Comparison of ENCODE assay signal across 13 cellular contexts in the genomic region with DNA sequence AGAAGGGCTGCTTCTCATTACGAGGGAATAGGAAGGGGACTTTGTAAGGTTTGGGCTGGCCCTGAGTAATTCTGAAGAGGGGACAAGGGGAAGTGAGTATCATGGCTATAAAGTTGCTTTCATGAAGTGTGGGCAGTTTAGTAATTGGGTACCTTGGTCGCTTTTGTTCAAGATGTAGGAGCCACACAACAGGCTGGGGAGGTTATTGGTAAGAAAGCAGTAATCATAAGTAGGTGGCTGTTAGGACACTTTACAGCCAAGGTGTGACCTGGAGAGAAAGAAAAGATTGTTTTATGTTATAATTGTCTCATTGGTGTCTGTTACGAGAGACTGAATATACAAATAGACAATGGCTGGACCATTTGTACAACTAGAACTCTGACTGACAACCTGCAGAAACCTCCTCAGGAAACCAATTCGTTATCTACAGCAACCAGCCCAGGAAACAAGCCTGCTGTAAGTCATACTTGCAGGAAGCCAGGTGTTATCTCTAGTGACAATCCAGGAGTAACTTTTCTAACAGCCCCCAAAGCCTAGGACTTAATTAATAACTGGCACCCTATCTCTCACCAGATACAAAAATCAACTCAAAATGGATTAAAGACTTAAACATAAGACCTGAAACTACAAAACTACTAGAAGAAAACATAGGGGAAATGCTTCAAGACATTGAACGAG. TPM values are rescaled to one million over a fixed set of nuclear protein-coding genes. Genes with fewer than 3 reads are reported as not detected.
A peak's percentile ranks its signal among the peaks of the same experiment; 100 is the strongest.
DNase-seq lines count a peak whose midpoint lies in the region; ATAC-seq and TF ChIP-seq lines count a peak whose summit lies in the region.
"Had no signal": no experiment of that assay in that cellular context is flagged by ENCODE, and none has a peak within 500 bp of the region (broad histone marks: within the 10 kb centered on the region; RNA-seq: fewer than 3 reads in every experiment).

No MANE protein-coding gene starts in this region.

- peaks cover 38% of the 10 kb centered on the region for H3K4me1 Mint-ChIP-seq in activated CD8-positive, alpha-beta memory T cell treated with anti-CD3 and anti-CD28 coated beads, Interleukin-2, amount 10 ng/mL, durations not matched to agents 7 days and 5 days
- peaks cover 41% of the 10 kb centered on the region for H3K4me1 Mint-ChIP-seq in activated T-helper 1 cell treated with anti-CD3 and anti-CD28 coated beads, Interleukin-12 subunit alpha, Interleukin-12 subunit beta, Interleukin-2, Interleukin-4 antibody, amounts not matched to agents 30 ng/mL and 10 ng/mL and 1 ng/mL, durations not matched to agents 14 hours and 24 hours and 36 hours (ENCODE audit: low read depth)
- H3K4me1 Mint-ChIP-seq in endodermal cell: peaks cover 15% of the 10 kb centered on the region

- peaks cover 50% of the 10 kb centered on the region for H3F3A ChIP-seq in MM.1S (ENCODE audit: insufficient read depth, low read length)

- H3K9ac ChIP-seq in MM.1S (ENCODE audit: low read length): peak overlapping the region; percentile 55
- no peak overlapping the region for H3K9ac ChIP-seq in endodermal cell (ENCODE audit: extremely low read depth, low read length, poor library complexity, severe bottlenecking)

- H3K36me3 Mint-ChIP-seq in activated CD8-positive, alpha-beta memory T cell treated with anti-CD3 and anti-CD28 coated beads, Interleukin-2, amount 10 ng/mL, durations not matched to agents 7 days and 5 days: no peaks in the 10 kb centered on the region
- peaks cover 4% of the 10 kb centered on the region for H3K36me3 Mint-ChIP-seq in activated T-helper 1 cell treated with anti-CD3 and anti-CD28 coated beads, Interleukin-12 subunit alpha, Interleukin-12 subunit beta, Interleukin-2, Interleukin-4 antibody, amounts not matched to agents 30 ng/mL and 10 ng/mL and 1 ng/mL, durations not matched to agents 14 hours and 24 hours and 36 hours (ENCODE audit: low read depth)
- H3K36me3 Mint-ChIP-seq in endodermal cell (ENCODE audit: low read depth): peaks cover 5% of the 10 kb centered on the region

- H3K27me3 Mint-ChIP-seq in activated CD8-positive, alpha-beta memory T cell treated with anti-CD3 and anti-CD28 coated beads, Interleukin-2, amount 10 ng/mL, durations not matched to agents 7 days and 5 days: no peaks in the 10 kb centered on the region
- H3K27me3 Mint-ChIP-seq in activated T-helper 1 cell treated with anti-CD3 and anti-CD28 coated beads, Interleukin-12 subunit alpha, Interleukin-12 subunit beta, Interleukin-2, Interleukin-4 antibody, amounts not matched to agents 30 ng/mL and 10 ng/mL and 1 ng/mL, durations not matched to agents 14 hours and 24 hours and 36 hours (ENCODE audit: insufficient read depth): no peaks in the 10 kb centered on the region
- no peaks in the 10 kb centered on the region for H3K27me3 Mint-ChIP-seq in endodermal cell (ENCODE audit: insufficient read depth)

- H3K36me3 ChIP-seq in MM.1S (replicated peaks; ENCODE audit: insufficient read depth, low read length): no peaks in the 10 kb centered on the region
- no peaks in the 10 kb centered on the region for H3K36me3 ChIP-seq in spleen
- H3K36me3 ChIP-seq in endodermal cell (ENCODE audit: control insufficient read depth, insufficient read depth, low read length): no peaks in the 10 kb centered on the region
- H3K36me3 ChIP-seq: left ventricle myocardium inferior had no signal

- H3K4me2 ChIP-seq in MM.1S (ENCODE audit: low read depth, low read length): peak overlapping the region; percentile 67

- H3K4me1 ChIP-seq in MM.1S (ENCODE audit: low read length): peaks cover 40% of the 10 kb centered on the region
- H3K4me1 ChIP-seq in spleen: peaks cover 0 to 41% (median 26%) of the 10 kb centered on the region in 6 donors
- no peaks in the 10 kb centered on the region for H3K4me1 ChIP-seq in endodermal cell (ENCODE audit: control insufficient read depth, insufficient read depth, low read length)

- H3K9me3 ChIP-seq in MM.1S (replicated peaks; ENCODE audit: insufficient read depth, low read length) (no peaks in the 10 kb centered on the region), spleen (no peaks in the 10 kb centered on the region), endodermal cell (ENCODE audit: control insufficient read depth, low read length) (no peaks in the 10 kb centered on the region)
- H3K9me3 ChIP-seq: left ventricle myocardium inferior had no signal

- H3K27ac ChIP-seq in MM.1S (ENCODE audit: low read length) (peak overlapping the region; percentile 94), spleen (peak overlapping the region in 6 of 8 donors; percentile 13 to 67 (median 26)), endodermal cell (ENCODE audit: low read depth, low read length) (no peak overlapping the region)
- H3K27ac ChIP-seq: left ventricle myocardium inferior had no signal

- peak overlapping the region; percentile 30; the same call in 1 of the 2 replicates for H3K4me3 ChIP-seq in MM.1S (ENCODE audit: low read length)
- no peak overlapping the region for H3K4me3 ChIP-seq in spleen
- no peak overlapping the region for H3K4me3 ChIP-seq in endodermal cell (ENCODE audit: low read length)
- H3K4me3 ChIP-seq: left ventricle myocardium inferior had no signal

- no peak for ATAC-seq in activated CD8-positive, alpha-beta memory T cell treated with anti-CD3 and anti-CD28 coated beads, Interleukin-2, amount 10 ng/mL, durations not matched to agents 7 days and 5 days

- H3K27me3 ChIP-seq in MM.1S (replicated peaks; ENCODE audit: insufficient read depth, low read length): no peaks in the 10 kb centered on the region
- H3K27me3 ChIP-seq in spleen (replicated peaks in 1 of 7): no peaks in the 10 kb centered on the region
- H3K27me3 ChIP-seq in endodermal cell (ENCODE audit: control insufficient read depth, insufficient read depth, low read length, poor library complexity, severe bottlenecking): no peaks in the 10 kb centered on the region

- no peak for TF ChIP-seq CTCF in MM.1S (IDR thresholded peaks at IDR 0.05; ENCODE audit: low read length)
- TF ChIP-seq CTCF in spleen (IDR thresholded peaks at IDR 0.05 in 8 of 11, conservative IDR thresholded peaks at IDR 0.05 in 3 of 11): no peak
- TF ChIP-seq CTCF in endodermal cell (conservative IDR thresholded peaks at IDR 0.05): no peak

- DNase-seq in activated CD8-positive, alpha-beta memory T cell treated with anti-CD3 and anti-CD28 coated beads, Interleukin-2, amount 10 ng/mL, durations not matched to agents 7 days and 5 days: no peak
- DNase-seq in activated CD8-positive, alpha-beta memory T cell treated with anti-CD3 and anti-CD28 coated beads, Interleukin-2, amount 50 U/mL, for 48 hours: no peak
- DNase-seq in MM.1S (peak; percentile 84), spleen (no peak), endodermal cell (no peak), NCI-H1105 (lab: John Stamatoyannopoulos, UW) (no peak)
- no peak for DNase-seq in activated T-helper 1 cell treated with anti-CD3 and anti-CD28 coated beads, Interleukin-12 subunit alpha, Interleukin-12 subunit beta, Interleukin-2, Interleukin-4 antibody, amounts not matched to agents 30 ng/mL and 10 ng/mL and 1 ng/mL, durations not matched to agents 14 hours and 24 hours and 36 hours (ENCODE audit: low spot score)
- no peak for DNase-seq in stimulated activated CD4-positive, alpha-beta T cell treated with anti-CD3 and anti-CD28 coated beads, Interleukin-12 subunit alpha, Interleukin-12 subunit beta, amount 100 ng/mL, for 4 hours
- DNase-seq: DND-41, IMR-90, left ventricle myocardium inferior, NCI-H2171 treated with DMSO at 0.1 percent for 48 hours had no signal

- H2AFZ ChIP-seq in MM.1S (ENCODE audit: low read length): peak overlapping the region; percentile 58

- intact Hi-C loops in activated T-helper 1 cell treated with anti-CD3 and anti-CD28 coated beads, Interleukin-12 subunit alpha, Interleukin-12 subunit beta, Interleukin-2, Interleukin-4 antibody, amounts not matched to agents 30 ng/mL and 10 ng/mL and 1 ng/mL, durations not matched to agents 14 hours and 24 hours and 36 hours (cut with micrococcal nuclease): loop anchor here (1.0 kb wide), 1 partner anchor 9 kb away; no protein-coding TSS in a partner anchor
- intact Hi-C loops in spleen (cut with DNase I; ENCODE audit: low total_unique reads): no loop called here

- H4K20me1 ChIP-seq in MM.1S (ENCODE audit: insufficient read depth, low read length): no peaks in the 10 kb centered on the region

- peak overlapping the region; percentile 11 for H3K4me3 Mint-ChIP-seq in activated CD8-positive, alpha-beta memory T cell treated with anti-CD3 and anti-CD28 coated beads, Interleukin-2, amount 10 ng/mL, durations not matched to agents 7 days and 5 days
- H3K4me3 Mint-ChIP-seq in activated T-helper 1 cell treated with anti-CD3 and anti-CD28 coated beads, Interleukin-12 subunit alpha, Interleukin-12 subunit beta, Interleukin-2, Interleukin-4 antibody, amounts not matched to agents 30 ng/mL and 10 ng/mL and 1 ng/mL, durations not matched to agents 14 hours and 24 hours and 36 hours: peak overlapping the region; percentile 27
- H3K4me3 Mint-ChIP-seq in endodermal cell: no peak overlapping the region

- CTCF ChIA-PET in activated CD8-positive, alpha-beta memory T cell treated with anti-CD3 and anti-CD28 coated beads, Interleukin-2, amount 10 ng/mL, durations not matched to agents 7 days and 5 days (lab: Charles Lee): interaction anchor here (1.1 to 4.9 kb wide), 2 partner anchors 13 to 17 kb away, joined by 3 to 27 read pairs; no protein-coding TSS in a partner anchor

- H3K9me3 Mint-ChIP-seq in activated CD8-positive, alpha-beta memory T cell treated with anti-CD3 and anti-CD28 coated beads, Interleukin-2, amount 10 ng/mL, durations not matched to agents 7 days and 5 days (ENCODE audit: low read depth): no peaks in the 10 kb centered on the region
- no peaks in the 10 kb centered on the region for H3K9me3 Mint-ChIP-seq in activated T-helper 1 cell treated with anti-CD3 and anti-CD28 coated beads, Interleukin-12 subunit alpha, Interleukin-12 subunit beta, Interleukin-2, Interleukin-4 antibody, amounts not matched to agents 30 ng/mL and 10 ng/mL and 1 ng/mL, durations not matched to agents 14 hours and 24 hours and 36 hours
- H3K9me3 Mint-ChIP-seq in endodermal cell: peaks cover 3% of the 10 kb centered on the region

- H3K9me2 ChIP-seq in MM.1S (replicated peaks; ENCODE audit: insufficient read depth, low read length): no peaks in the 10 kb centered on the region

- H3K27ac Mint-ChIP-seq in activated CD8-positive, alpha-beta memory T cell treated with anti-CD3 and anti-CD28 coated beads, Interleukin-2, amount 10 ng/mL, durations not matched to agents 7 days and 5 days: peak overlapping the region; percentile 69
- H3K27ac Mint-ChIP-seq in activated T-helper 1 cell treated with anti-CD3 and anti-CD28 coated beads, Interleukin-12 subunit alpha, Interleukin-12 subunit beta, Interleukin-2, Interleukin-4 antibody, amounts not matched to agents 30 ng/mL and 10 ng/mL and 1 ng/mL, durations not matched to agents 14 hours and 24 hours and 36 hours: peak overlapping the region; percentile 46
- no peak overlapping the region for H3K27ac Mint-ChIP-seq in endodermal cell

- H3K79me2 ChIP-seq in MM.1S (ENCODE audit: low read length): 0 out of 2 replicates have a peak, but pooled peaks cover 6% of the 10 kb centered on the region

- TF ChIP-seq POLR2A in spleen (IDR thresholded peaks at IDR 0.05): no peak

- WGBS in spleen, 5 donors: 40 to 48% (median 44%) methylated on average over 5 of the region's 5 CpGs
- 89 to 97% methylated on average over 3 to 5 of the region's 5 CpGs for WGBS in endodermal cell (ENCODE audit: insufficient coverage in 1 of 2, insufficient read length in 1 of 2), 2 experiments

RNA-seq across cellular contexts. Expression of a gene that starts 5.0 kb away (rescaled TPM):
- 100 to 1,000 TPM in 1 of 2 experiments, 10 to 100 TPM in 1; 87.5 to 113 TPM for total RNA-seq in activated CD8-positive, alpha-beta memory T cell treated with anti-CD3 and anti-CD28 coated beads, Interleukin-2, amount 10 ng/mL, durations not matched to agents 7 days and 5 days
- total RNA-seq in activated T-helper 1 cell treated with anti-CD3 and anti-CD28 coated beads, Interleukin-12 subunit alpha, Interleukin-12 subunit beta, Interleukin-2, Interleukin-4 antibody, amounts not matched to agents 30 ng/mL and 10 ng/mL and 1 ng/mL, durations not matched to agents 14 hours and 24 hours and 36 hours: 59.2 and 65.5 TPM in 2 replicates
- 10 to 100 TPM; 67.8 to 94.2 (median 80.9) TPM for total RNA-seq in spleen
- 100 to 1,000 TPM in 2 of 3 donors, 10 to 100 TPM in 1; 80.8 to 108 (median 107) TPM for polyA plus RNA-seq in spleen
- total RNA-seq in endodermal cell: 10 to 100 TPM; 37.4 to 38.1 TPM
- polyA plus RNA-seq in endodermal cell (2013, experiment 1 of 2): 36.7 TPM
- 40.5 TPM for polyA plus RNA-seq in endodermal cell (2013, experiment 2 of 2)

RNA-seq across cellular contexts. Expression of a gene that starts 16.2 kb away (rescaled TPM):
- 100 to 1,000 TPM; 502 to 567 TPM for total RNA-seq in activated CD8-positive, alpha-beta memory T cell treated with anti-CD3 and anti-CD28 coated beads, Interleukin-2, amount 10 ng/mL, durations not matched to agents 7 days and 5 days
- total RNA-seq in activated T-helper 1 cell treated with anti-CD3 and anti-CD28 coated beads, Interleukin-12 subunit alpha, Interleukin-12 subunit beta, Interleukin-2, Interleukin-4 antibody, amounts not matched to agents 30 ng/mL and 10 ng/mL and 1 ng/mL, durations not matched to agents 14 hours and 24 hours and 36 hours: 252 and 258 TPM in 2 replicates
- 10 to 100 TPM; 36.4 to 68.6 (median 62.1) TPM for total RNA-seq in spleen
- polyA plus RNA-seq in spleen: 10 to 100 TPM; 27.9 to 61.1 (median 45.6) TPM
- total RNA-seq in endodermal cell: under 1 TPM; 0.11 to 0.33 TPM
- 0.07 TPM for polyA plus RNA-seq in endodermal cell (2013, experiment 1 of 2)
- 0.12 TPM for polyA plus RNA-seq in endodermal cell (2013, experiment 2 of 2)
- total RNA-seq: epithelial cell of proximal tubule had no signal

Comparison
In these comparisons a context has a peak if more than half of its experiments do, and no peak if none do; other contexts are left out.
1. RNA of a gene that starts 16.2 kb away (total RNA-seq): 502 to 567 TPM in activated CD8-positive, alpha-beta memory T cell treated with anti-CD3 and anti-CD28 coated beads, Interleukin-2, amount 10 ng/mL, durations not matched to agents 7 days and 5 days, 252 to 258 TPM in activated T-helper 1 cell treated with anti-CD3 and anti-CD28 coated beads, Interleukin-12 subunit alpha, Interleukin-12 subunit beta, Interleukin-2, Interleukin-4 antibody, amounts not matched to agents 30 ng/mL and 10 ng/mL and 1 ng/mL, durations not matched to agents 14 hours and 24 hours and 36 hours and 36.4 to 68.6 TPM in spleen; 0.11 to 0.33 TPM in endodermal cell; every median in the first group is over 10 times any median in the second.